ENCODE assay signal across 36 cellular contexts in genomic region chr10:45500798-45501197, GRCh38.
"Had no signal": no experiment of that assay in that cellular context is flagged by ENCODE, and none has a peak within 500 bp of the region (broad histone marks: within the 10 kb centered on the region; RNA-seq: fewer than 3 reads in every experiment).

No MANE protein-coding gene starts in this region.

- H3K27me3 ChIP-seq: ascending aorta, cardiac muscle cell had no signal

- DNase-seq: activated B cell treated with CpG ODN at 0.5 μM for 24 hours; activated CD4-positive, alpha-beta memory T cell treated with anti-CD3 and anti-CD28 coated beads, Interleukin-2, amount 10 ng/mL, durations not matched to agents 7 days and 5 days; activated CD4-positive, alpha-beta T cell treated with anti-CD3 and anti-CD28 coated beads for 36 hours; activated CD4-positive, alpha-beta T cell treated with anti-CD3 and anti-CD28 coated beads for 48 hours; activated CD4-positive, alpha-beta T cell treated with anti-CD3 and anti-CD28 coated beads, Interleukin-2, amount 10 ng/mL, durations not matched to agents 7 days and 5 days; activated CD4-positive, alpha-beta T cell treated with anti-CD3 and anti-CD28 coated beads, Interleukin-2, amount 50 U/mL, for 48 hours; activated CD4-positive, CD25-positive, alpha-beta regulatory T cell treated with anti-CD3 and anti-CD28 coated beads, Interleukin-2, amount 50 U/mL, for 72 hours; activated CD8-positive, alpha-beta memory T cell treated with anti-CD3 and anti-CD28 coated beads for 24 hours; activated CD8-positive, alpha-beta memory T cell treated with anti-CD3 and anti-CD28 coated beads, Interleukin-2, amount 10 ng/mL, durations not matched to agents 7 days and 5 days; activated CD8-positive, alpha-beta memory T cell treated with anti-CD3 and anti-CD28 coated beads, Interleukin-2, amount 50 U/mL, for 48 hours; activated CD8-positive, alpha-beta T cell treated with anti-CD3 and anti-CD28 coated beads, Interleukin-2, amount 10 ng/mL, durations not matched to agents 7 days and 5 days; activated effector memory CD4-positive, alpha-beta T cell treated with Interleukin-2 at 50 U/mL for 16 hours; activated gamma-delta T cell; activated naive CD4-positive, alpha-beta T cell treated with anti-CD3 and anti-CD28 coated beads, Interleukin-2, amount 10 ng/mL, durations not matched to agents 7 days and 5 days; activated naive CD4-positive, alpha-beta T cell treated with Interleukin-2 at 50 U/mL for 16 hours; activated naive CD8-positive, alpha-beta T cell treated with anti-CD3 and anti-CD28 coated beads, Interleukin-2, amount 10 ng/mL, durations not matched to agents 7 days and 5 days; activated naive CD8-positive, alpha-beta T cell treated with anti-CD3 and anti-CD28 coated beads, Interleukin-2, amount 50 U/mL, for 24 hours; activated T-cell treated with anti-CD3 and anti-CD28 coated beads, Interleukin-2, amount 50 U/mL, for 24 hours; activated T-cell treated with anti-CD3 and anti-CD28 coated beads, Interleukin-2, amount 50 U/mL, for 48 hours; amygdala; anterior cingulate cortex; caudate nucleus; cerebellar nuclear complex; T-helper 2 cell; T-helper 9 cell had no signal

- FAIRE-seq: bronchial epithelial cell, TTC549 had no signal

- ATAC-seq: activated CD4-positive, alpha-beta T cell treated with anti-CD3 and anti-CD28 coated beads for 36 hours; activated CD8-positive, alpha-beta memory T cell treated with anti-CD3 and anti-CD28 coated beads, Interleukin-2, amount 10 ng/mL, durations not matched to agents 7 days and 5 days; activated CD8-positive, alpha-beta T cell treated with anti-CD3 and anti-CD28 coated beads, Interleukin-2, amount 10 ng/mL, durations not matched to agents 7 days and 5 days; activated naive CD8-positive, alpha-beta T cell treated with anti-CD3 and anti-CD28 coated beads, Interleukin-2, amount 50 U/mL, for 24 hours had no signal

- H3K36me3 ChIP-seq: ascending aorta, cardiac muscle cell had no signal

- H3K27ac ChIP-seq: ascending aorta, cardiac muscle cell, VCaP had no signal

- H3K4me1 Mint-ChIP-seq: brain had no signal

- H3K4me3 ChIP-seq: ascending aorta, cardiac muscle cell had no signal

- H3K4me3 Mint-ChIP-seq: activated B cell treated with CpG ODN at 0.5 μM for 24 hours; activated CD4-positive, alpha-beta memory T cell treated with anti-CD3 and anti-CD28 coated beads, Interleukin-2, amount 10 ng/mL, durations not matched to agents 7 days and 5 days; activated CD4-positive, alpha-beta T cell treated with anti-CD3 and anti-CD28 coated beads for 36 hours; activated CD4-positive, alpha-beta T cell treated with anti-CD3 and anti-CD28 coated beads, Interleukin-2, amount 10 ng/mL, durations not matched to agents 7 days and 5 days; activated CD8-positive, alpha-beta memory T cell treated with anti-CD3 and anti-CD28 coated beads, Interleukin-2, amount 10 ng/mL, durations not matched to agents 7 days and 5 days; activated CD8-positive, alpha-beta T cell treated with anti-CD3 and anti-CD28 coated beads, Interleukin-2, amount 10 ng/mL, durations not matched to agents 7 days and 5 days; activated naive CD4-positive, alpha-beta T cell treated with anti-CD3 and anti-CD28 coated beads, Interleukin-2, amount 10 ng/mL, durations not matched to agents 7 days and 5 days; activated naive CD4-positive, alpha-beta T cell treated with anti-CD3 and anti-CD28 coated beads, Interleukin-2, amount 50 U/mL, for 24 hours; activated naive CD8-positive, alpha-beta T cell; activated naive CD8-positive, alpha-beta T cell treated with anti-CD3 and anti-CD28 coated beads, Interleukin-2, amount 10 ng/mL, durations not matched to agents 7 days and 5 days; activated naive CD8-positive, alpha-beta T cell treated with anti-CD3 and anti-CD28 coated beads, Interleukin-2, amount 50 U/mL, for 24 hours; activated T-cell treated with anti-CD3 and anti-CD28 coated beads, Interleukin-2, amount 50 U/mL, for 24 hours; brain; central memory CD8-positive, alpha-beta T cell; T-helper 2 cell treated with Interferon-gamma antibody and Interleukin-4, amounts not matched to agents 5 μg/mL and 100 μg/mL, for 36 hours had no signal

- H3K4me1 ChIP-seq: ascending aorta had no signal

- H3K27ac Mint-ChIP-seq: activated B cell treated with CpG ODN at 0.5 μM for 24 hours; activated CD4-positive, alpha-beta memory T cell treated with anti-CD3 and anti-CD28 coated beads, Interleukin-2, amount 10 ng/mL, durations not matched to agents 7 days and 5 days; activated CD4-positive, alpha-beta T cell treated with anti-CD3 and anti-CD28 coated beads for 36 hours; activated CD4-positive, alpha-beta T cell treated with anti-CD3 and anti-CD28 coated beads, Interleukin-2, amount 10 ng/mL, durations not matched to agents 7 days and 5 days; activated CD8-positive, alpha-beta memory T cell treated with anti-CD3 and anti-CD28 coated beads, Interleukin-2, amount 10 ng/mL, durations not matched to agents 7 days and 5 days; activated CD8-positive, alpha-beta T cell treated with anti-CD3 and anti-CD28 coated beads, Interleukin-2, amount 10 ng/mL, durations not matched to agents 7 days and 5 days; activated naive CD4-positive, alpha-beta T cell treated with anti-CD3 and anti-CD28 coated beads, Interleukin-2, amount 10 ng/mL, durations not matched to agents 7 days and 5 days; activated naive CD4-positive, alpha-beta T cell treated with anti-CD3 and anti-CD28 coated beads, Interleukin-2, amount 50 U/mL, for 24 hours; activated naive CD8-positive, alpha-beta T cell; activated naive CD8-positive, alpha-beta T cell treated with anti-CD3 and anti-CD28 coated beads, Interleukin-2, amount 10 ng/mL, durations not matched to agents 7 days and 5 days; activated naive CD8-positive, alpha-beta T cell treated with anti-CD3 and anti-CD28 coated beads, Interleukin-2, amount 50 U/mL, for 24 hours; activated T-cell treated with anti-CD3 and anti-CD28 coated beads, Interleukin-2, amount 50 U/mL, for 24 hours; activated T-helper 2 cell treated with anti-CD3 and anti-CD28 coated beads, Interferon-gamma antibody, Interleukin-2, Interleukin-4, amounts not matched to agents 10 μg/mL and 5 μg/mL and 100 μg/mL, durations not matched to agents 14 hours and 24 hours and 36 hours; brain; T-helper 2 cell treated with Interferon-gamma antibody and Interleukin-4, amounts not matched to agents 5 μg/mL and 100 μg/mL, for 36 hours had no signal

- H3K27me3 Mint-ChIP-seq: activated B cell treated with CpG ODN at 0.5 μM for 24 hours; activated CD4-positive, alpha-beta memory T cell treated with anti-CD3 and anti-CD28 coated beads, Interleukin-2, amount 10 ng/mL, durations not matched to agents 7 days and 5 days; activated CD4-positive, alpha-beta T cell treated with anti-CD3 and anti-CD28 coated beads for 36 hours; activated CD4-positive, alpha-beta T cell treated with anti-CD3 and anti-CD28 coated beads, Interleukin-2, amount 10 ng/mL, durations not matched to agents 7 days and 5 days; activated CD8-positive, alpha-beta memory T cell treated with anti-CD3 and anti-CD28 coated beads, Interleukin-2, amount 10 ng/mL, durations not matched to agents 7 days and 5 days; activated naive CD4-positive, alpha-beta T cell treated with anti-CD3 and anti-CD28 coated beads, Interleukin-2, amount 10 ng/mL, durations not matched to agents 7 days and 5 days; activated naive CD4-positive, alpha-beta T cell treated with anti-CD3 and anti-CD28 coated beads, Interleukin-2, amount 50 U/mL, for 24 hours; activated naive CD8-positive, alpha-beta T cell; activated naive CD8-positive, alpha-beta T cell treated with anti-CD3 and anti-CD28 coated beads, Interleukin-2, amount 10 ng/mL, durations not matched to agents 7 days and 5 days; activated naive CD8-positive, alpha-beta T cell treated with anti-CD3 and anti-CD28 coated beads, Interleukin-2, amount 50 U/mL, for 24 hours; activated T-cell treated with anti-CD3 and anti-CD28 coated beads, Interleukin-2, amount 50 U/mL, for 24 hours; brain; central memory CD8-positive, alpha-beta T cell had no signal
